Comparison of ENCODE assay signal across 1 cellular context in genomic region chr17:50288306-50288705, GRCh38.
TF ChIP-seq lines count a peak whose summit lies in the region.

No MANE protein-coding gene starts in this region.

TF ChIP-seq in IMR-90, 13 proteins besides CTCF, POLR2A, EP300 and RAD21:
- no peak for TF ChIP-seq MXI1 (IDR thresholded peaks at IDR 0.05; ENCODE audit: borderline replicate concordance, low read depth, low read length)
- no peak for TF ChIP-seq NFE2L2 (IDR thresholded peaks at IDR 0.05; ENCODE audit: low read depth, low read length)
- no peak for TF ChIP-seq RFX5 (IDR thresholded peaks at IDR 0.05; ENCODE audit: low read depth, low read length)
- TF ChIP-seq ELK1 (IDR thresholded peaks at IDR 0.05; ENCODE audit: borderline replicate concordance, low read depth, low read length), result no peak
- TF ChIP-seq MAZ (IDR thresholded peaks at IDR 0.05; ENCODE audit: borderline replicate concordance, low read depth, low read length), result no peak
- no peak for TF ChIP-seq RCOR1 (IDR thresholded peaks at IDR 0.05; ENCODE audit: insufficient replicate concordance, low read length)
- TF ChIP-seq CEBPB (IDR thresholded peaks at IDR 0.05; ENCODE audit: low read depth, low read length), result no peak
- TF ChIP-seq BHLHE40 (IDR thresholded peaks at IDR 0.05; ENCODE audit: low read depth, low read length), result no peak
- no peak for TF ChIP-seq FOS (IDR thresholded peaks at IDR 0.05; ENCODE audit: low read depth, low read length)
- no peak for TF ChIP-seq SMC3 (IDR thresholded peaks at IDR 0.05; ENCODE audit: low read depth, low read length)
- no peak for TF ChIP-seq USF2 (IDR thresholded peaks at IDR 0.05; ENCODE audit: low read depth, low read length)
- TF ChIP-seq CHD1 (IDR thresholded peaks at IDR 0.05; ENCODE audit: low read depth, low read length), result no peak
- TF ChIP-seq MAFK (IDR thresholded peaks at IDR 0.05; ENCODE audit: low read depth, low read length), result no peak
TF ChIP-seq in IMR-90: peak in this region for 0.
